8 cellular contexts compared by ENCODE assay signal in the genomic region with DNA sequence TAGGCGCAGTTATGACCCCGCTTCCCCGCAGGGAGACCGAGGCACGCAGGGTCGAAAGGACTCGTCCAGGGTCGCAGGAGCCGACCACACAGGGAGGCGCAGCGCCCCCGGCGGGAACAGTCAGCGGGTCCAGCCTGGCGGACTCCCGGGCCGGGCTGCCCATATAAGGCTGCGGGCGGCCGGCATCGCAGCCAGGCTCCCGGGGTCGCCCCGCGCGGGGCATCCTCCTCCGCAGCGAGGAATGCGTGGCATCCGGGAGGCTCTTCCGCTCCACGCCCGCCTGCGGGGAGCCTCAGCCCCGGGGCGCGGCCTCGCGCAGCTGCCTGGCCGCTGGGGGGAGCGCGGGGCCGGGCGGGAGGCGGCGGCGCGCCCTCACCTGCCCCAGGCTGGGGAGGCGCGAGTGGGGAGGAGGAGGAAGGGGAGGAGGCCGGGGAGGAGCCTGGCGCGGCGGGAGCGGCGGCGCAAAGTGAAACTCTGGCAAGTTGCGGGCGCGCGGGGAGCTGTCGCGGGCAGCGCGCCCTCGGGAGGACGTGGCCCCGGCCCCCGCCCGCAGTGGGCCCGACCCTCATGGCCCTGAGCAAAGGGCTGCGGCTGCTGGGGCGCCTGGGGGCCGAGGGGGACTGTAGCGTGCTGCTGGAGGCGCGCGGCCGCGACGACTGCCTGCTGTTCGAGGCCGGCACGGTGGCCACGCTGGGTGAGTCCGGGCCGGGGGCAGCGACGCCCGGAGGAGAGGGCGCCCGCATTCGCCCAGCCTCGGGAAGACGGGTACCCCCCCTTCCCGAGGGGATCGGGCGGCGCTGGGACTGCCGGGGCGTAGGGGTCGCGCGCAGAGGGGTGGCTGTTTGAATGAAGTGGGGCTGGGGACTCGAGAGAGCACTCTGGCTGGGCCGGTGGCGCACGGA. TPM values are rescaled to one million over a fixed set of nuclear protein-coding genes. Genes with fewer than 3 reads are reported as not detected.
DNase-seq lines count a peak whose midpoint lies in the region; ATAC-seq and TF ChIP-seq lines count a peak whose summit lies in the region.

A gene with protein sequence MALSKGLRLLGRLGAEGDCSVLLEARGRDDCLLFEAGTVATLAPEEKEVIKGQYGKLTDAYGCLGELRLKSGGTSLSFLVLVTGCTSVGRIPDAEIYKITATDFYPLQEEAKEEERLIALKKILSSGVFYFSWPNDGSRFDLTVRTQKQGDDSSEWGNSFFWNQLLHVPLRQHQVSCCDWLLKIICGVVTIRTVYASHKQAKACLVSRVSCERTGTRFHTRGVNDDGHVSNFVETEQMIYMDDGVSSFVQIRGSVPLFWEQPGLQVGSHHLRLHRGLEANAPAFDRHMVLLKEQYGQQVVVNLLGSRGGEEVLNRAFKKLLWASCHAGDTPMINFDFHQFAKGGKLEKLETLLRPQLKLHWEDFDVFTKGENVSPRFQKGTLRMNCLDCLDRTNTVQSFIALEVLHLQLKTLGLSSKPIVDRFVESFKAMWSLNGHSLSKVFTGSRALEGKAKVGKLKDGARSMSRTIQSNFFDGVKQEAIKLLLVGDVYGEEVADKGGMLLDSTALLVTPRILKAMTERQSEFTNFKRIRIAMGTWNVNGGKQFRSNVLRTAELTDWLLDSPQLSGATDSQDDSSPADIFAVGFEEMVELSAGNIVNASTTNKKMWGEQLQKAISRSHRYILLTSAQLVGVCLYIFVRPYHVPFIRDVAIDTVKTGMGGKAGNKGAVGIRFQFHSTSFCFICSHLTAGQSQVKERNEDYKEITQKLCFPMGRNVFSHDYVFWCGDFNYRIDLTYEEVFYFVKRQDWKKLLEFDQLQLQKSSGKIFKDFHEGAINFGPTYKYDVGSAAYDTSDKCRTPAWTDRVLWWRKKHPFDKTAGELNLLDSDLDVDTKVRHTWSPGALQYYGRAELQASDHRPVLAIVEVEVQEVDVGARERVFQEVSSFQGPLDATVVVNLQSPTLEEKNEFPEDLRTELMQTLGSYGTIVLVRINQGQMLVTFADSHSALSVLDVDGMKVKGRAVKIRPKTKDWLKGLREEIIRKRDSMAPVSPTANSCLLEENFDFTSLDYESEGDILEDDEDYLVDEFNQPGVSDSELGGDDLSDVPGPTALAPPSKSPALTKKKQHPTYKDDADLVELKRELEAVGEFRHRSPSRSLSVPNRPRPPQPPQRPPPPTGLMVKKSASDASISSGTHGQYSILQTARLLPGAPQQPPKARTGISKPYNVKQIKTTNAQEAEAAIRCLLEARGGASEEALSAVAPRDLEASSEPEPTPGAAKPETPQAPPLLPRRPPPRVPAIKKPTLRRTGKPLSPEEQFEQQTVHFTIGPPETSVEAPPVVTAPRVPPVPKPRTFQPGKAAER (N-terminal part only) (plus strand): TSS at position 469 of the 902 bp plus-strand sequence. CDS start 99 bp downstream, at position 568.

- H3K27me3 Mint-ChIP-seq in activated CD4-positive, alpha-beta T cell treated with anti-CD3 and anti-CD28 coated beads, Interleukin-2, amount 10 ng/mL, durations not matched to agents 24 days and 14 days, result peaks cover 8% of the 10 kb centered on the region
- H3K27me3 Mint-ChIP-seq in dendritic cell treated with granulocyte-macrophage colony-stimulating factor and Interleukin-4, amounts not matched to agents 40 ng/mL and 50 ng/mL, for 4 days, result peaks cover 63% of the 10 kb centered on the region

- intact Hi-C loops in activated CD4-positive, alpha-beta T cell treated with anti-CD3 and anti-CD28 coated beads, Interleukin-2, amount 10 ng/mL, durations not matched to agents 24 days and 14 days (cut with micrococcal nuclease), result loop anchor here (1.0 to 5.0 kb wide), 8 partner anchors 19 to 219 kb away; partner anchors contain the start of gene SNX9
- intact Hi-C loops in dendritic cell treated with granulocyte-macrophage colony-stimulating factor and Interleukin-4, amounts not matched to agents 40 ng/mL and 50 ng/mL, for 4 days (cut with micrococcal nuclease), result no loop called here
- intact Hi-C loops in right lobe of liver (cut with DNase I), result loop anchor here in 1 of 2 donors (5.0 kb wide), 1 partner anchor 91 kb away; no protein-coding TSS in a partner anchor

- H3K4me3 ChIP-seq in right lobe of liver, result peak within 1 kb of the TSS; percentile 77 to 94 (median 94)

- H3K9me3 ChIP-seq in right lobe of liver, result no peaks in the 10 kb centered on the region

- H3K4me3 Mint-ChIP-seq in activated CD4-positive, alpha-beta T cell treated with anti-CD3 and anti-CD28 coated beads, Interleukin-2, amount 10 ng/mL, durations not matched to agents 24 days and 14 days, result peak within 1 kb of the TSS; percentile 73
- H3K4me3 Mint-ChIP-seq in dendritic cell treated with granulocyte-macrophage colony-stimulating factor and Interleukin-4, amounts not matched to agents 40 ng/mL and 50 ng/mL, for 4 days, result peak within 1 kb of the TSS; percentile 74

- WGBS in right lobe of liver (ENCODE audit: insufficient coverage, low coverage, low lambda C conversion rate, missing lambda C conversion rate), result 0% methylated on average over 3 of the region's 108 CpGs

- H3K9me3 Mint-ChIP-seq in activated CD4-positive, alpha-beta T cell treated with anti-CD3 and anti-CD28 coated beads, Interleukin-2, amount 10 ng/mL, durations not matched to agents 24 days and 14 days, result no peaks in the 10 kb centered on the region
- no peaks in the 10 kb centered on the region for H3K9me3 Mint-ChIP-seq in dendritic cell treated with granulocyte-macrophage colony-stimulating factor and Interleukin-4, amounts not matched to agents 40 ng/mL and 50 ng/mL, for 4 days

- peaks cover 2% of the 10 kb centered on the region for H3K36me3 Mint-ChIP-seq in activated CD4-positive, alpha-beta T cell treated with anti-CD3 and anti-CD28 coated beads, Interleukin-2, amount 10 ng/mL, durations not matched to agents 24 days and 14 days (ENCODE audit: low read depth)
- H3K36me3 Mint-ChIP-seq in dendritic cell treated with granulocyte-macrophage colony-stimulating factor and Interleukin-4, amounts not matched to agents 40 ng/mL and 50 ng/mL, for 4 days (ENCODE audit: low read depth), result no peaks in the 10 kb centered on the region

- H3K36me3 ChIP-seq in right lobe of liver, result no peaks in the 10 kb centered on the region

- H3K27me3 ChIP-seq in right lobe of liver, result no peaks in the 10 kb centered on the region

- DNase-seq in NCI-H82 (lab: John Stamatoyannopoulos, UW) (peak; percentile 84), NCI-H82 treated with DMSO at 0.1 percent for 48 hours (lab: John Stamatoyannopoulos, UW; ENCODE audit: unreplicated experiment) (no peak), NCI-H2196 (lab: John Stamatoyannopoulos, UW; ENCODE audit: unreplicated experiment) (peak; percentile 61), right lobe of liver (peak; percentile 89 to 92 (median 92))
- peak; percentile 96 for DNase-seq in activated CD4-positive, alpha-beta T cell treated with anti-CD3 and anti-CD28 coated beads, Interleukin-2, amount 10 ng/mL, durations not matched to agents 24 days and 14 days
- DNase-seq in stimulated activated CD4-positive, alpha-beta T cell treated with anti-CD3 and anti-CD28 coated beads, Interleukin-4, amount 100 ng/mL, for 48 hours (ENCODE audit: low read depth in 2 of 2), result peak; percentile 69 to 76

- TF ChIP-seq CTCF in right lobe of liver (IDR thresholded peaks at IDR 0.05), result peak; percentile 49 to 66 (median 57)

- peak; percentile 62 for TF ChIP-seq POLR2A in right lobe of liver (IDR thresholded peaks at IDR 0.05)

- H3K4me1 Mint-ChIP-seq in activated CD4-positive, alpha-beta T cell treated with anti-CD3 and anti-CD28 coated beads, Interleukin-2, amount 10 ng/mL, durations not matched to agents 24 days and 14 days, result peaks cover 48% of the 10 kb centered on the region
- peaks cover 49% of the 10 kb centered on the region for H3K4me1 Mint-ChIP-seq in dendritic cell treated with granulocyte-macrophage colony-stimulating factor and Interleukin-4, amounts not matched to agents 40 ng/mL and 50 ng/mL, for 4 days (ENCODE audit: low read depth)

- ATAC-seq in HG02973 (IDR thresholded peaks at IDR 0.05; ENCODE audit: unreplicated experiment), result peak; percentile 76
- peak; percentile 81 to 95 (median 88) for ATAC-seq in right lobe of liver

- H3K27ac ChIP-seq in right lobe of liver, result peak within 1 kb of the TSS; percentile 68 to 87 (median 80)

- peaks cover 0 to 25% (median 10%) of the 10 kb centered on the region in 4 donors for H3K4me1 ChIP-seq in right lobe of liver

- H3K27ac Mint-ChIP-seq in activated CD4-positive, alpha-beta T cell treated with anti-CD3 and anti-CD28 coated beads, Interleukin-2, amount 10 ng/mL, durations not matched to agents 24 days and 14 days, result peak within 1 kb of the TSS; percentile 87
- peak within 1 kb of the TSS; percentile 65 for H3K27ac Mint-ChIP-seq in dendritic cell treated with granulocyte-macrophage colony-stimulating factor and Interleukin-4, amounts not matched to agents 40 ng/mL and 50 ng/mL, for 4 days

RNA-seq across cellular contexts. Expression of the gene that starts here (rescaled TPM):
- 22.2 and 24.3 TPM in 2 replicates for total RNA-seq in activated CD4-positive, alpha-beta T cell treated with anti-CD3 and anti-CD28 coated beads, Interleukin-2, amount 10 ng/mL, durations not matched to agents 24 days and 14 days
- total RNA-seq in right lobe of liver, result 1 to 10 TPM; 3.2 to 7.4 (median 4.2) TPM
